Comparison of ENCODE assay signal across 1 cellular context in the genomic region with DNA sequence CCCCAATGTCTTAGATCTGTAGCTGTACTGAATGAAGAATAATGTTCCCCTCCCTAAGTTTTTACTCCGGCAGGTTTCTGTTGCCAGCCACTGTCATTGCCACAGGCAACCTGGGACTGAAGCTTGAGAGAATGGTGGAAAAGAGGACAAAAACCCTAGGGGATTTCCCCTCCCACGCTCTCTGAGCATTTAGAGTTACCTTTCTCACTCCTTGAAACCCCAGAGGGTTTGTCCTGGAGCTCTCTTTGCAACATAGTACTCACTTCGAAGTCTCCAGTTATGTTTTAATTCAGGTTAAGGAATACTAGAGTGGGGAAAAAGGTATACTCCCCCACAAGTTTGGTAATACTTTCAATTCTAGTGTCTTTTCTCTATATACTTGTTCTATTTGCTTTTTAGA.
TF ChIP-seq lines count a peak whose summit lies in the region.

No MANE protein-coding gene starts in this region.

TF ChIP-seq in GM12878, 131 proteins besides CTCF, POLR2A, EP300 and RAD21 (continued from another document):
- TF ChIP-seq, protein P1, sequence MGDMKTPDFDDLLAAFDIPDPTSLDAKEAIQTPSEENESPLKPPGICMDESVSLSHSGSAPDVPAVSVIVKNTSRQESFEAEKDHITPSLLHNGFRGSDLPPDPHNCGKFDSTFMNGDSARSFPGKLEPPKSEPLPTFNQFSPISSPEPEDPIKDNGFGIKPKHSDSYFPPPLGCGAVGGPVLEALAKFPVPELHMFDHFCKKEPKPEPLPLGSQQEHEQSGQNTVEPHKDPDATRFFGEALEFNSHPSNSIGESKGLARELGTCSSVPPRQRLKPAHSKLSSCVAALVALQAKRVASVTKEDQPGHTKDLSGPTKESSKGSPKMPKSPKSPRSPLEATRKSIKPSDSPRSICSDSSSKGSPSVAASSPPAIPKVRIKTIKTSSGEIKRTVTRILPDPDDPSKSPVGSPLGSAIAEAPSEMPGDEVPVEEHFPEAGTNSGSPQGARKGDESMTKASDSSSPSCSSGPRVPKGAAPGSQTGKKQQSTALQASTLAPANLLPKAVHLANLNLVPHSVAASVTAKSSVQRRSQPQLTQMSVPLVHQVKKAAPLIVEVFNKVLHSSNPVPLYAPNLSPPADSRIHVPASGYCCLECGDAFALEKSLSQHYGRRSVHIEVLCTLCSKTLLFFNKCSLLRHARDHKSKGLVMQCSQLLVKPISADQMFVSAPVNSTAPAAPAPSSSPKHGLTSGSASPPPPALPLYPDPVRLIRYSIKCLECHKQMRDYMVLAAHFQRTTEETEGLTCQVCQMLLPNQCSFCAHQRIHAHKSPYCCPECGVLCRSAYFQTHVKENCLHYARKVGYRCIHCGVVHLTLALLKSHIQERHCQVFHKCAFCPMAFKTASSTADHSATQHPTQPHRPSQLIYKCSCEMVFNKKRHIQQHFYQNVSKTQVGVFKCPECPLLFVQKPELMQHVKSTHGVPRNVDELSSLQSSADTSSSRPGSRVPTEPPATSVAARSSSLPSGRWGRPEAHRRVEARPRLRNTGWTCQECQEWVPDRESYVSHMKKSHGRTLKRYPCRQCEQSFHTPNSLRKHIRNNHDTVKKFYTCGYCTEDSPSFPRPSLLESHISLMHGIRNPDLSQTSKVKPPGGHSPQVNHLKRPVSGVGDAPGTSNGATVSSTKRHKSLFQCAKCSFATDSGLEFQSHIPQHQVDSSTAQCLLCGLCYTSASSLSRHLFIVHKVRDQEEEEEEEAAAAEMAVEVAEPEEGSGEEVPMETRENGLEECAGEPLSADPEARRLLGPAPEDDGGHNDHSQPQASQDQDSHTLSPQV (IDR thresholded peaks at IDR 0.05), result no peak
- no peak for TF ChIP-seq POLR2AphosphoS5 (IDR thresholded peaks at IDR 0.05; ENCODE audit: low read length)
- TF ChIP-seq SIX5 (IDR thresholded peaks at IDR 0.05; ENCODE audit: low read depth, low read length, severe bottlenecking), result no peak
- TF ChIP-seq STAT3 (IDR thresholded peaks at IDR 0.05; ENCODE audit: low read depth, low read length), result no peak
- no peak for TF ChIP-seq CREB1 (IDR thresholded peaks at IDR 0.05; ENCODE audit: low read depth)
- 0 out of 2 replicates have a peak, but pooled peaks have one; percentile 2 for TF ChIP-seq DPF2 (IDR thresholded peaks at IDR 0.05)
TF ChIP-seq in GM12878: peak in this region for 10.
